15 cellular contexts compared by ENCODE assay signal in the genomic region with DNA sequence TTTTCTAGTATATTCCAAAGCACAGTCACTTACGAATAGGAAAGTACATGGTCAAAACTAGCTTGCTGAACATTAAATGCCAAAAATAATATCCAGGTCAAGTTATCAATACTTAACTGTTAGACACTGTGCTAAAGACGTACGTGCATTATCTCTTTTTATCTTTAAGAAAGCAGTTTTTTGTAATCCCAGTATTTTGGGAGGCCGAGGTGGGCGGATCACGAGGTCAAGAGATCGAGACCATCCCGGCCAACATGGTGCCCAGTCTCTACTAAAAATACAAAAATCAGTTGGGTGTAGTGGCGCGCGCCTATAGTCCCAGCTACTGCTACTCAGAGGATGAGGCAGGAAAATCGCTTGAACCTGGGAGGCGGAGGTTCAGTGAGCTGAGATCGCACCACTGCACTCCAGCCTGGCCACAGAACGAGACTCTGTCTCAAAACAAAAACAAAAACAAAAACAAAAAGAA. TPM values are rescaled to one million over a fixed set of nuclear protein-coding genes. Genes with fewer than 3 reads are reported as not detected.
DNase-seq lines count a peak whose midpoint lies in the region; ATAC-seq and TF ChIP-seq lines count a peak whose summit lies in the region.
"Had no signal": no experiment of that assay in that cellular context is flagged by ENCODE, and none has a peak within 500 bp of the region (broad histone marks: within the 10 kb centered on the region; RNA-seq: fewer than 3 reads in every experiment).

No MANE protein-coding gene starts in this region.

- TF ChIP-seq CTCF in RWPE1 (conservative IDR thresholded peaks at IDR 0.05; ENCODE audit: low read depth) = no peak
- TF ChIP-seq CTCF in CD8-positive, alpha-beta T cell (IDR thresholded peaks at IDR 0.05) = no peak

- H3K36me3 Mint-ChIP-seq in activated T-cell treated with anti-CD3 and anti-CD28 coated beads, Interleukin-2, amount 50 U/mL, for 24 hours (ENCODE audit: low read depth) = peaks cover 34% of the 10 kb centered on the region
- peaks cover 32% of the 10 kb centered on the region for H3K36me3 Mint-ChIP-seq in CD8-positive, alpha-beta T cell

- ATAC-seq in CD8-positive, alpha-beta T cell = no peak

- H3K27me3 ChIP-seq in skeletal muscle satellite cell (ENCODE audit: control insufficient read depth, insufficient read depth, low read length) = no peaks in the 10 kb centered on the region
- H3K27me3 ChIP-seq in CD8-positive, alpha-beta T cell (ENCODE audit: insufficient read depth, low read length) = no peaks in the 10 kb centered on the region
- H3K27me3 ChIP-seq: dorsolateral prefrontal cortex, suprapubic skin had no signal

- H3K36me3 ChIP-seq in skeletal muscle satellite cell (ENCODE audit: insufficient read depth, low read length) = peaks cover 20% of the 10 kb centered on the region
- peaks cover 6% of the 10 kb centered on the region for H3K36me3 ChIP-seq in CD8-positive, alpha-beta T cell (ENCODE audit: insufficient read depth, low read length)

- CTCF ChIA-PET in RWPE1 (lab: Yijun Ruan, JAX) = interaction anchor here (0.6 to 1.3 kb wide), 5 partner anchors 8 to 1256 kb away, joined by 3 to 7 read pairs (median 4); a partner anchor contains a TSS
- CTCF ChIA-PET in CD8-positive, alpha-beta T cell (lab: Charles Lee) = no interaction called here

- H3K4me2 ChIP-seq in skeletal muscle satellite cell (ENCODE audit: low read length) = peak overlapping the region; percentile 11

- POLR2A ChIA-PET in RWPE1 (lab: Yijun Ruan, JAX; ENCODE audit: low non-redundant PET) = no interaction called here
- POLR2A ChIA-PET in CD8-positive, alpha-beta T cell (lab: Charles Lee) = no interaction called here

- H3K27me3 Mint-ChIP-seq in activated T-cell treated with anti-CD3 and anti-CD28 coated beads, Interleukin-2, amount 50 U/mL, for 24 hours = no peaks in the 10 kb centered on the region
- no peaks in the 10 kb centered on the region for H3K27me3 Mint-ChIP-seq in CD8-positive, alpha-beta T cell (ENCODE audit: low read depth)

- H3K9ac ChIP-seq in skeletal muscle satellite cell (ENCODE audit: low read depth, low read length) = no peak overlapping the region

- no peak overlapping the region for H3K4me3 Mint-ChIP-seq in activated T-cell treated with anti-CD3 and anti-CD28 coated beads, Interleukin-2, amount 50 U/mL, for 24 hours
- no peak overlapping the region for H3K4me3 Mint-ChIP-seq in CD8-positive, alpha-beta T cell

- H3K27ac Mint-ChIP-seq in activated T-cell treated with anti-CD3 and anti-CD28 coated beads, Interleukin-2, amount 50 U/mL, for 24 hours = peak overlapping the region; percentile 87
- H3K27ac Mint-ChIP-seq in CD8-positive, alpha-beta T cell = no peak overlapping the region

- peak overlapping the region; percentile 78 for H3K27ac ChIP-seq in RWPE1
- peak overlapping the region; percentile 96 for H3K27ac ChIP-seq in epithelial cell of prostate
- no peak overlapping the region for H3K27ac ChIP-seq in CD8-positive, alpha-beta T cell (ENCODE audit: low read depth, low read length)
- H3K27ac ChIP-seq: dorsolateral prefrontal cortex, suprapubic skin had no signal

- no peak overlapping the region for H3K4me3 ChIP-seq in skeletal muscle satellite cell (ENCODE audit: low read length)
- H3K4me3 ChIP-seq in CD8-positive, alpha-beta T cell (ENCODE audit: low read depth, low read length) = no peak overlapping the region
- H3K4me3 ChIP-seq: dorsolateral prefrontal cortex, suprapubic skin had no signal

- peaks cover 25% of the 10 kb centered on the region for H3K4me1 Mint-ChIP-seq in activated T-cell treated with anti-CD3 and anti-CD28 coated beads, Interleukin-2, amount 50 U/mL, for 24 hours (ENCODE audit: low read depth)
- peaks cover 20% of the 10 kb centered on the region for H3K4me1 Mint-ChIP-seq in CD8-positive, alpha-beta T cell (ENCODE audit: low read depth)

- H3K9me3 Mint-ChIP-seq in activated T-cell treated with anti-CD3 and anti-CD28 coated beads, Interleukin-2, amount 50 U/mL, for 24 hours = no peaks in the 10 kb centered on the region
- no peaks in the 10 kb centered on the region for H3K9me3 Mint-ChIP-seq in CD8-positive, alpha-beta T cell

- H3K4me1 ChIP-seq in skeletal muscle satellite cell (ENCODE audit: control insufficient read depth, insufficient read depth, low read length) = peaks cover 21% of the 10 kb centered on the region
- peaks cover 20% of the 10 kb centered on the region for H3K4me1 ChIP-seq in CD8-positive, alpha-beta T cell (ENCODE audit: insufficient read depth, low read length)

- intact Hi-C loops in CD8-positive, alpha-beta T cell (cut with DNase I, micrococcal nuclease) = loop anchor here (5.0 to 10.0 kb wide), 4 partner anchors 53 to 1478 kb away; a partner anchor contains a TSS

- no peaks in the 10 kb centered on the region for H3K9me3 ChIP-seq in skeletal muscle satellite cell (replicated peaks; ENCODE audit: low read length)
- H3K9me3 ChIP-seq in CD8-positive, alpha-beta T cell (ENCODE audit: low read length) = no peaks in the 10 kb centered on the region
- H3K9me3 ChIP-seq: suprapubic skin had no signal

- DNase-seq in activated T-cell treated with anti-CD3 and anti-CD28 coated beads, Interleukin-2, amount 50 U/mL, for 24 hours = no peak
- no peak for DNase-seq in activated T-cell treated with anti-CD3 and anti-CD28 coated beads, Interleukin-2, amount 50 U/mL, for 48 hours
- DNase-seq in RWPE1 (ENCODE audit: low spot score) (no peak), epithelial cell of prostate (ENCODE audit: low read depth, low spot score) (no peak), NCI-H69 (lab: John Stamatoyannopoulos, UW) (no peak), OCI-M1 (lab: John Stamatoyannopoulos, UW) (no peak)
- no peak for DNase-seq in CD8-positive, alpha-beta T cell
- DNase-seq: activated CD4-positive, CD25-positive, alpha-beta regulatory T cell; activated T-cell treated with anti-CD3 and anti-CD28 coated beads, Interleukin-2, amount 50 U/mL, for 1 hour; dorsolateral prefrontal cortex; NCI-H1436 treated with DMSO at 0.1 percent for 48 hours; NCI-H446; stimulated activated CD4-positive, alpha-beta T cell treated with anti-CD3 and anti-CD28 coated beads, Interleukin-15, amount 100 ng/mL, for 24 hours had no signal

RNA-seq across cellular contexts. Expression of a gene that starts 2.7 kb away (rescaled TPM):
- total RNA-seq in skeletal muscle satellite cell (2012; rRNA removed) = 223 and 241 TPM in 2 replicates
- 100 to 1,000 TPM; 354 to 372 TPM for total RNA-seq in CD8-positive, alpha-beta T cell

RNA-seq across cellular contexts. Expression of a gene that starts 17.8 kb away (rescaled TPM):
- total RNA-seq in skeletal muscle satellite cell (2012; rRNA removed) = 58.1 and 61.6 TPM in 2 replicates
- 10 to 100 TPM; 81.0 to 84.1 TPM for total RNA-seq in CD8-positive, alpha-beta T cell

RNA-seq across cellular contexts. Expression of a gene that starts 43.5 kb away (rescaled TPM):
- 32.7 and 38.2 TPM in 2 replicates for total RNA-seq in skeletal muscle satellite cell (2012; rRNA removed)
- 1 to 10 TPM; 6.2 to 6.9 TPM for total RNA-seq in CD8-positive, alpha-beta T cell

RNA-seq across cellular contexts. Expression of a gene that starts 54.2 kb away (rescaled TPM):
- total RNA-seq in skeletal muscle satellite cell (2012; rRNA removed) = 22.5 and 23.6 TPM in 2 replicates
- total RNA-seq in CD8-positive, alpha-beta T cell = 10 to 100 TPM; 37.8 to 38.3 TPM
